ENCODE assay signal across 17 cellular contexts in genomic region chr10:3893102-3893473, GRCh38.
DNase-seq lines count a peak whose midpoint lies in the region; ATAC-seq, FAIRE-seq and TF ChIP-seq lines count a peak whose summit lies in the region.
"Had no signal": no experiment of that assay in that cellular context is flagged by ENCODE, and none has a peak within 500 bp of the region (broad histone marks: within the 10 kb centered on the region; RNA-seq: fewer than 3 reads in every experiment).

No MANE protein-coding gene starts in this region.

- DNase-seq in A549 (ENCODE audit: low read depth in 1 of 2, low spot score in 1 of 2) = no peak
- DNase-seq in CD4-positive, alpha-beta T cell = no peak
- DNase-seq in activated naive CD8-positive, alpha-beta T cell treated with anti-CD3 and anti-CD28 coated beads, Interleukin-2, amount 10 ng/mL, durations not matched to agents 7 days and 5 days = no peak
- DNase-seq in natural killer cell = no peak
- no peak for DNase-seq in AG08396 (ENCODE audit: low spot score)
- DNase-seq: activated naive CD4-positive, alpha-beta T cell treated with anti-CD3 and anti-CD28 coated beads, Interleukin-2, amount 50 U/mL, for 16 hours; NCI-H1105; NCI-H2227 treated with DMSO at 0.1 percent for 48 hours; SIG-M5 had no signal

- H3K4me1 Mint-ChIP-seq in CD4-positive, alpha-beta T cell (ENCODE audit: low read depth) = peaks cover 17% of the 10 kb centered on the region
- peaks cover 22% of the 10 kb centered on the region for H3K4me1 Mint-ChIP-seq in activated naive CD8-positive, alpha-beta T cell treated with anti-CD3 and anti-CD28 coated beads, Interleukin-2, amount 10 ng/mL, durations not matched to agents 7 days and 5 days
- peaks cover 23 to 26% of the 10 kb centered on the region in 2 donors for H3K4me1 Mint-ChIP-seq in natural killer cell

- no peak for FAIRE-seq in A549 (lab: Jason Lieb, UNC)
- FAIRE-seq: bronchial epithelial cell, GM18507 had no signal

- H3K9me3 ChIP-seq in A549 (no peaks in the 10 kb centered on the region), gastroesophageal sphincter (no peaks in the 10 kb centered on the region)
- H3K9me3 ChIP-seq in CD4-positive, alpha-beta T cell (ENCODE audit: control insufficient read depth, low read length) = no peaks in the 10 kb centered on the region
- H3K9me3 ChIP-seq: thoracic aorta had no signal

- H3K36me3 ChIP-seq in gastroesophageal sphincter = no peaks in the 10 kb centered on the region
- H3K36me3 ChIP-seq: thoracic aorta had no signal

- TF ChIP-seq EP300 in A549 (IDR thresholded peaks at IDR 0.05) = no peak
- TF ChIP-seq EP300 in gastroesophageal sphincter (IDR thresholded peaks at IDR 0.05) = no peak

- no peak for TF ChIP-seq CTCF in A549 (IDR thresholded peaks at IDR 0.05)
- no peak for TF ChIP-seq CTCF in CD4-positive, alpha-beta T cell (IDR thresholded peaks at IDR 0.05)
- TF ChIP-seq CTCF in natural killer cell (IDR thresholded peaks at IDR 0.05) = no peak
- TF ChIP-seq CTCF in gastroesophageal sphincter (IDR thresholded peaks at IDR 0.05) = no peak

- peak overlapping the region; percentile 66 for H3K27ac Mint-ChIP-seq in CD4-positive, alpha-beta T cell
- H3K27ac Mint-ChIP-seq in activated naive CD8-positive, alpha-beta T cell treated with anti-CD3 and anti-CD28 coated beads, Interleukin-2, amount 10 ng/mL, durations not matched to agents 7 days and 5 days = peak overlapping the region; percentile 4
- H3K27ac Mint-ChIP-seq in natural killer cell = peak overlapping the region; percentile 80 to 93

- no peaks in the 10 kb centered on the region for H3K9me3 Mint-ChIP-seq in CD4-positive, alpha-beta T cell
- peaks cover 4% of the 10 kb centered on the region for H3K9me3 Mint-ChIP-seq in activated naive CD8-positive, alpha-beta T cell treated with anti-CD3 and anti-CD28 coated beads, Interleukin-2, amount 10 ng/mL, durations not matched to agents 7 days and 5 days
- no peaks in the 10 kb centered on the region for H3K9me3 Mint-ChIP-seq in natural killer cell

- CTCF ChIA-PET in A549 (lab: Yijun Ruan, JAX) = no interaction called here
- CTCF ChIA-PET in CD4-positive, alpha-beta T cell (lab: Charles Lee) = interaction anchor here (1.0 to 1.5 kb wide), 3 partner anchors 18 to 695 kb away, joined by 3 to 5 read pairs (median 4); partner anchors contain the start of gene KLF6

- TF ChIP-seq POLR2A in A549 (IDR thresholded peaks at IDR 0.05; ENCODE audit: low read length) (no peak), gastroesophageal sphincter (IDR thresholded peaks at IDR 0.05) (no peak)

- peaks cover 76% of the 10 kb centered on the region for H3K4me1 ChIP-seq in A549
- peaks cover 2 to 21% (median 2%) of the 10 kb centered on the region in 3 donors for H3K4me1 ChIP-seq in gastroesophageal sphincter

- H3K4me2 ChIP-seq in A549 = no peak overlapping the region

- no peaks in the 10 kb centered on the region for H3K27me3 ChIP-seq in CD4-positive, alpha-beta T cell (ENCODE audit: control insufficient read depth, insufficient read depth, low read length)
- H3K27me3 ChIP-seq in gastroesophageal sphincter = no peaks in the 10 kb centered on the region

- peak overlapping the region; percentile 95 to 96; a peak in 5 of 6 replicates for H3K27ac ChIP-seq in A549
- H3K27ac ChIP-seq in CD4-positive, alpha-beta T cell (ENCODE audit: low read depth, low read length) = peak overlapping the region; percentile 54
- H3K27ac ChIP-seq in gastroesophageal sphincter = peak overlapping the region in 1 of 4 donors; percentile 34
- H3K27ac ChIP-seq: HL-60, thoracic aorta had no signal

- H3K36me3 Mint-ChIP-seq in CD4-positive, alpha-beta T cell (ENCODE audit: low read depth) = no peaks in the 10 kb centered on the region
- no peaks in the 10 kb centered on the region for H3K36me3 Mint-ChIP-seq in activated naive CD8-positive, alpha-beta T cell treated with anti-CD3 and anti-CD28 coated beads, Interleukin-2, amount 10 ng/mL, durations not matched to agents 7 days and 5 days
- no peaks in the 10 kb centered on the region for H3K36me3 Mint-ChIP-seq in natural killer cell

- POLR2A ChIA-PET in A549 (lab: Yijun Ruan, JAX) = interaction anchor here (2.3 kb wide), 1 partner anchor 108 kb away, joined by 7 read pairs; the partner anchor contains the start of gene KLF6
- POLR2A ChIA-PET in CD4-positive, alpha-beta T cell (lab: Charles Lee) = interaction anchor here (0.8 to 12.5 kb wide), 7 partner anchors 13 to 342 kb away, joined by 3 to 83 read pairs (median 3); partner anchors contain the start of gene KLF6
- POLR2A ChIA-PET in activated naive CD8-positive, alpha-beta T cell treated with anti-CD3 and anti-CD28 coated beads, Interleukin-2, amount 10 ng/mL, durations not matched to agents 7 days and 5 days (lab: Charles Lee) = interaction anchor here (1.3 to 1.6 kb wide), 2 partner anchors 13 to 108 kb away, joined by 3 to 6 read pairs; partner anchors contain the start of gene KLF6

- no peak overlapping the region for H3K4me3 ChIP-seq in A549
- H3K4me3 ChIP-seq in gastroesophageal sphincter = no peak overlapping the region
- H3K4me3 ChIP-seq: thoracic aorta had no signal

- ATAC-seq in A549 (no peak), natural killer cell (no peak), gastroesophageal sphincter (no peak), GM18520 (IDR thresholded peaks at IDR 0.05; ENCODE audit: unreplicated experiment) (no peak), GM21526 (IDR thresholded peaks at IDR 0.05; ENCODE audit: low FRiP score, unreplicated experiment) (no peak)
- ATAC-seq in CD4-positive, alpha-beta T cell (ENCODE audit: poor library complexity) = no peak
- no peak for ATAC-seq in activated naive CD8-positive, alpha-beta T cell treated with anti-CD3 and anti-CD28 coated beads, Interleukin-2, amount 10 ng/mL, durations not matched to agents 7 days and 5 days (ENCODE audit: low read depth)
- ATAC-seq: left lobe of liver had no signal

- WGBS in A549 (ENCODE audit: missing lambda C conversion rate) = 82% methylated on average over 5 of the region's 5 CpGs
- 84 to 91% methylated on average over 5 of the region's 5 CpGs for WGBS in gastroesophageal sphincter (ENCODE audit: low coverage in 1 of 2), 2 donors

- no peak overlapping the region for H3K4me3 Mint-ChIP-seq in CD4-positive, alpha-beta T cell
- H3K4me3 Mint-ChIP-seq in activated naive CD8-positive, alpha-beta T cell treated with anti-CD3 and anti-CD28 coated beads, Interleukin-2, amount 10 ng/mL, durations not matched to agents 7 days and 5 days = no peak overlapping the region
- H3K4me3 Mint-ChIP-seq in natural killer cell = peak overlapping the region; percentile 75

- intact Hi-C loops in CD4-positive, alpha-beta T cell (cut with DNase I, micrococcal nuclease) = loop anchor here in 1 of 2 experiments (5.0 kb wide), 1 partner anchor 44 kb away; no protein-coding TSS in a partner anchor
- intact Hi-C loops in natural killer cell (cut with micrococcal nuclease) = loop anchor here (5.0 kb wide), 2 partner anchors 54 to 81 kb away; no protein-coding TSS in a partner anchor

- no peak for TF ChIP-seq RAD21 in A549 (conservative IDR thresholded peaks at IDR 0.05 in 1 of 2, IDR thresholded peaks at IDR 0.05 in 1 of 2)

- no peaks in the 10 kb centered on the region for H3K27me3 Mint-ChIP-seq in CD4-positive, alpha-beta T cell
- H3K27me3 Mint-ChIP-seq in activated naive CD8-positive, alpha-beta T cell treated with anti-CD3 and anti-CD28 coated beads, Interleukin-2, amount 10 ng/mL, durations not matched to agents 7 days and 5 days = no peaks in the 10 kb centered on the region
- no peaks in the 10 kb centered on the region for H3K27me3 Mint-ChIP-seq in natural killer cell (ENCODE audit: low read depth in 2 of 2)

TF ChIP-seq in A549, 52 proteins besides CTCF, POLR2A, EP300 and RAD21:
- TF ChIP-seq FOSL2 (IDR thresholded peaks at IDR 0.05) (no peak), FOSL2 (CRISPR knock-in tag; IDR thresholded peaks at IDR 0.05) (no peak), ZNF302 (CRISPR knock-in tag; IDR thresholded peaks at IDR 0.05) (no peak), E2F6 (IDR thresholded peaks at IDR 0.05; ENCODE audit: borderline replicate concordance, low read depth) (no peak), MAZ (IDR thresholded peaks at IDR 0.05; ENCODE audit: borderline replicate concordance, low read depth, low read length) (no peak)
TF ChIP-seq in A549: peak in this region for 0.

Comparison
In these comparisons a context has a peak if more than half of its experiments do, and no peak if none do; other contexts are left out.
1. H3K27ac Mint-ChIP-seq: peak in every context shown above with its lines; median percentile 86 in natural killer cell; 66 in CD4-positive, alpha-beta T cell; 4 in activated naive CD8-positive, alpha-beta T cell treated with anti-CD3 and anti-CD28 coated beads, Interleukin-2, amount 10 ng/mL, durations not matched to agents 7 days and 5 days.